ENCODE assay signal across 8 cellular contexts in genomic region chr17:56779898-56780777, GRCh38. TPM values are rescaled to one million over a fixed set of nuclear protein-coding genes. Genes with fewer than 3 reads are reported as not detected.
A peak's percentile ranks its signal among the peaks of the same experiment; 100 is the strongest.
DNase-seq lines count a peak whose midpoint lies in the region; TF ChIP-seq lines count a peak whose summit lies in the region.

No MANE protein-coding gene starts in this region.

- H3K9me3 ChIP-seq in GM23248 (ENCODE audit: low read depth), result no peaks in the 10 kb centered on the region
- no peaks in the 10 kb centered on the region for H3K9me3 ChIP-seq in neuronal stem cell (replicated peaks in 1 of 2; ENCODE audit: control insufficient read depth in 2 of 2, insufficient read depth in 1 of 2, low read depth in 1 of 2, low read length in 2 of 2)
- H3K9me3 ChIP-seq in subcutaneous abdominal adipose tissue (ENCODE audit: control insufficient read depth in 5 of 5, low read length in 5 of 5), result no peaks in the 10 kb centered on the region

- no peaks in the 10 kb centered on the region for H3K9me2 ChIP-seq in GM23248 (ENCODE audit: insufficient read depth)

- intact Hi-C loops in activated T-helper 2 cell treated with anti-CD3 and anti-CD28 coated beads, Interferon-gamma antibody, Interleukin-2, Interleukin-4, amounts not matched to agents 10 μg/mL and 5 μg/mL and 100 μg/mL, durations not matched to agents 14 hours and 24 hours and 36 hours (cut with micrococcal nuclease), result loop anchor here (1.0 to 2.0 kb wide), 4 partner anchors 17 to 188 kb away; no protein-coding TSS in a partner anchor

- H3F3A ChIP-seq in GM23248 (ENCODE audit: insufficient read depth), result peaks cover 10% of the 10 kb centered on the region; the same call in 1 of the 2 replicates

- H3K4me3 Mint-ChIP-seq in activated T-helper 2 cell treated with anti-CD3 and anti-CD28 coated beads, Interferon-gamma antibody, Interleukin-2, Interleukin-4, amounts not matched to agents 10 μg/mL and 5 μg/mL and 100 μg/mL, durations not matched to agents 14 hours and 24 hours and 36 hours (ENCODE audit: low read depth), result peak overlapping the region; percentile 89

- peak overlapping the region; percentile 26; the same call in 1 of the 2 replicates for H3K9ac ChIP-seq in GM23248
- H3K9ac ChIP-seq in KMS-11, result peak overlapping the region; percentile 24; the same call in 1 of the 2 replicates
- H3K9ac ChIP-seq in neuronal stem cell (ENCODE audit: low read depth, low read length, poor library complexity), result no peak overlapping the region
- peak overlapping the region in 1 of 5 donors; percentile 20 for H3K9ac ChIP-seq in subcutaneous abdominal adipose tissue (ENCODE audit: low read length in 5 of 5)

- H4K20me1 ChIP-seq in GM23248 (ENCODE audit: insufficient read depth) (no peaks in the 10 kb centered on the region), KMS-11 (ENCODE audit: insufficient read depth) (no peaks in the 10 kb centered on the region)

- H3K23ac ChIP-seq in neuronal stem cell (ENCODE audit: low read depth, low read length, poor library complexity), result peak overlapping the region; percentile 58

- DNase-seq in ELF-1 (ENCODE audit: low read depth, low spot score) (peak; percentile 92), GM23248 (peak; percentile 83), RPMI7951 (ENCODE audit: low read depth) (peak; percentile 52), fibroblast of the conjunctiva (ENCODE audit: low read depth) (peak; percentile 27), neuronal stem cell (ENCODE audit: low spot score) (peak; percentile 70)
- peak; percentile 88 for DNase-seq in activated T-helper 2 cell treated with anti-CD3 and anti-CD28 coated beads, Interferon-gamma antibody, Interleukin-2, Interleukin-4, amounts not matched to agents 10 μg/mL and 5 μg/mL and 100 μg/mL, durations not matched to agents 14 hours and 24 hours and 36 hours (ENCODE audit: low spot score)

- no peaks in the 10 kb centered on the region for H3K79me2 ChIP-seq in GM23248 (ENCODE audit: insufficient read depth)
- H3K79me2 ChIP-seq in KMS-11 (ENCODE audit: insufficient read depth, low read depth), result no peaks in the 10 kb centered on the region

- H2AFZ ChIP-seq in GM23248 (peak overlapping the region; percentile 55), KMS-11 (ENCODE audit: low read depth) (peak overlapping the region; percentile 92), neuronal stem cell (ENCODE audit: low read length) (peak overlapping the region; percentile 51)

- in situ Hi-C loops in GM23248 (cut with MboI), result no loop called here

- TF ChIP-seq CTCF in KMS-11 (conservative IDR thresholded peaks at IDR 0.05; ENCODE audit: low read depth, low read length), result peak; percentile 95

- peak overlapping the region; percentile 70 for H3K4me3 ChIP-seq in GM23248
- peak overlapping the region; percentile 42 for H3K4me3 ChIP-seq in KMS-11 (IDR thresholded peaks at IDR 0.05; ENCODE audit: insufficient read depth, low read depth, low read length)
- peak overlapping the region in 1 of 2 donors; percentile 3 for H3K4me3 ChIP-seq in neuronal stem cell (ENCODE audit: low read length in 2 of 2)
- peak overlapping the region; percentile 36 to 60 (median 50) for H3K4me3 ChIP-seq in subcutaneous abdominal adipose tissue (ENCODE audit: low read depth in 1 of 5, low read length in 5 of 5)

- H3K36me3 ChIP-seq in GM23248 (ENCODE audit: low read depth) (no peaks in the 10 kb centered on the region), KMS-11 (ENCODE audit: insufficient read depth) (no peaks in the 10 kb centered on the region), neuronal stem cell (replicated peaks in 1 of 2; ENCODE audit: control insufficient read depth in 2 of 2, insufficient read depth in 2 of 2, low read length in 2 of 2) (no peaks in the 10 kb centered on the region), subcutaneous abdominal adipose tissue (ENCODE audit: control insufficient read depth in 5 of 5, insufficient read depth in 5 of 5, low read length in 5 of 5) (no peaks in the 10 kb centered on the region)

- H4K91ac ChIP-seq in neuronal stem cell (ENCODE audit: low read depth, low read length, poor library complexity), result no peak overlapping the region

- H3K18ac ChIP-seq in neuronal stem cell (ENCODE audit: low read length), result peak overlapping the region; percentile 0

- peak overlapping the region; percentile 98 for H3K4me2 ChIP-seq in GM23248 (ENCODE audit: unreplicated experiment)
- peak overlapping the region; percentile 96 for H3K4me2 ChIP-seq in KMS-11
- H3K4me2 ChIP-seq in neuronal stem cell (ENCODE audit: insufficient read depth, low read length, poor library complexity, severe bottlenecking), result peak overlapping the region; percentile 51

- peaks cover 21% of the 10 kb centered on the region for H3K4me1 ChIP-seq in GM23248 (ENCODE audit: insufficient read depth)
- peaks cover 41% of the 10 kb centered on the region for H3K4me1 ChIP-seq in KMS-11 (ENCODE audit: low read depth, poor library complexity, severe bottlenecking)
- peaks cover 2 to 6% of the 10 kb centered on the region in 2 donors for H3K4me1 ChIP-seq in neuronal stem cell (ENCODE audit: control insufficient read depth in 2 of 2, insufficient read depth in 1 of 2, low read depth in 1 of 2, low read length in 2 of 2)
- peaks cover 2 to 12% (median 9%) of the 10 kb centered on the region in 5 donors for H3K4me1 ChIP-seq in subcutaneous abdominal adipose tissue (ENCODE audit: control insufficient read depth in 5 of 5, insufficient read depth in 5 of 5, low read length in 5 of 5)

- H3K27ac Mint-ChIP-seq in activated T-helper 2 cell treated with anti-CD3 and anti-CD28 coated beads, Interferon-gamma antibody, Interleukin-2, Interleukin-4, amounts not matched to agents 10 μg/mL and 5 μg/mL and 100 μg/mL, durations not matched to agents 14 hours and 24 hours and 36 hours, result peak overlapping the region; percentile 92

- H4K8ac ChIP-seq in neuronal stem cell (ENCODE audit: low read depth, low read length), result no peak overlapping the region

- H3K79me1 ChIP-seq in neuronal stem cell (ENCODE audit: low read depth, low read length), result no peaks in the 10 kb centered on the region

- 2 to 4% methylated on average over 41 to 48 of the region's 48 CpGs for WGBS in GM23248 (ENCODE audit: low coverage in 1 of 2, low lambda C conversion rate in 2 of 2, missing lambda C conversion rate in 2 of 2), 2 experiments
- WGBS in neuronal stem cell (ENCODE audit: extremely low coverage in 2 of 2, insufficient read length in 2 of 2, insufficient replicate concordance in 1 of 2), 2 donors, result no CpG with 5 or more reads among the region's 48 CpGs

- peaks cover 27% of the 10 kb centered on the region for H3K4me1 Mint-ChIP-seq in activated T-helper 2 cell treated with anti-CD3 and anti-CD28 coated beads, Interferon-gamma antibody, Interleukin-2, Interleukin-4, amounts not matched to agents 10 μg/mL and 5 μg/mL and 100 μg/mL, durations not matched to agents 14 hours and 24 hours and 36 hours (ENCODE audit: low read depth)

- no peaks in the 10 kb centered on the region for H3K9me3 Mint-ChIP-seq in activated T-helper 2 cell treated with anti-CD3 and anti-CD28 coated beads, Interferon-gamma antibody, Interleukin-2, Interleukin-4, amounts not matched to agents 10 μg/mL and 5 μg/mL and 100 μg/mL, durations not matched to agents 14 hours and 24 hours and 36 hours

- no peak overlapping the region for H2BK12ac ChIP-seq in neuronal stem cell (ENCODE audit: low read length)

- no peaks in the 10 kb centered on the region for H3K27me3 ChIP-seq in GM23248 (replicated peaks; ENCODE audit: insufficient read depth)
- H3K27me3 ChIP-seq in KMS-11 (ENCODE audit: insufficient read depth, low read depth), result no peaks in the 10 kb centered on the region
- peaks cover 0 to 48% (median 13%) of the 10 kb centered on the region in 3 experiments for H3K27me3 ChIP-seq in neuronal stem cell (ENCODE audit: control insufficient read depth in 3 of 3, insufficient read depth in 3 of 3, low read depth in 1 of 3, low read length in 3 of 3)
- peaks cover 0 to 20% (median 15%) of the 10 kb centered on the region in 5 donors for H3K27me3 ChIP-seq in subcutaneous abdominal adipose tissue (ENCODE audit: control insufficient read depth in 5 of 5, insufficient read depth in 4 of 5, low read length in 5 of 5)

- H3K4ac ChIP-seq in neuronal stem cell (ENCODE audit: low read length), result no peak overlapping the region

- no peaks in the 10 kb centered on the region for H3K27me3 Mint-ChIP-seq in activated T-helper 2 cell treated with anti-CD3 and anti-CD28 coated beads, Interferon-gamma antibody, Interleukin-2, Interleukin-4, amounts not matched to agents 10 μg/mL and 5 μg/mL and 100 μg/mL, durations not matched to agents 14 hours and 24 hours and 36 hours (ENCODE audit: low read depth)

- H2BK15ac ChIP-seq in neuronal stem cell (ENCODE audit: low read length), result no peak overlapping the region

- no peak overlapping the region for H2AK5ac ChIP-seq in neuronal stem cell (ENCODE audit: low read depth, low read length)

- no peak overlapping the region for H2BK120ac ChIP-seq in neuronal stem cell (ENCODE audit: low read depth, low read length)

- no peaks in the 10 kb centered on the region for H3K36me3 Mint-ChIP-seq in activated T-helper 2 cell treated with anti-CD3 and anti-CD28 coated beads, Interferon-gamma antibody, Interleukin-2, Interleukin-4, amounts not matched to agents 10 μg/mL and 5 μg/mL and 100 μg/mL, durations not matched to agents 14 hours and 24 hours and 36 hours (ENCODE audit: low read depth)

- no peak overlapping the region for H3K14ac ChIP-seq in neuronal stem cell (ENCODE audit: low read length)

- H3K27ac ChIP-seq in GM23248, result no peak overlapping the region
- H3K27ac ChIP-seq in KMS-11, result peak overlapping the region; percentile 23
- no peak overlapping the region for H3K27ac ChIP-seq in neuronal stem cell (replicated peaks; ENCODE audit: low read length)
- no peak overlapping the region for H3K27ac ChIP-seq in subcutaneous abdominal adipose tissue (ENCODE audit: low read depth, low read length)

- no peak overlapping the region for H2BK5ac ChIP-seq in neuronal stem cell (ENCODE audit: low read length)

RNA-seq across cellular contexts. Expression of gene C17orf67, which starts 53.6 kb away (rescaled TPM):
- 1.3 TPM in 1 of 2 replicates, not detected in the other for total RNA-seq in GM23248 (2014; rRNA removed; shearing (Covaris generic))
- 1.2 TPM in 2 replicates for polyA plus RNA-seq in GM23248 (2016; fragmentation: Nextera tagmentation; extraction: Ambion mirVana)
- total RNA-seq in RPMI7951 (2014; rRNA removed; shearing (Covaris generic)), result 0.10 and 0.12 TPM in 2 replicates
- 3.7 and 4.2 TPM in 2 replicates for total RNA-seq in activated T-helper 2 cell treated with anti-CD3 and anti-CD28 coated beads, Interferon-gamma antibody, Interleukin-2, Interleukin-4, amounts not matched to agents 10 μg/mL and 5 μg/mL and 100 μg/mL, durations not matched to agents 14 hours and 24 hours and 36 hours
- 1.4 TPM for polyA plus RNA-seq in neuronal stem cell (2013, experiment 1 of 2)
- polyA plus RNA-seq in neuronal stem cell (2013, experiment 2 of 2), result 1.4 TPM

RNA-seq across cellular contexts. Expression of gene DGKE, which starts 53.8 kb away (rescaled TPM):
- 1.9 and 4.8 TPM in 2 replicates for total RNA-seq in GM23248 (2014; rRNA removed; shearing (Covaris generic))
- polyA plus RNA-seq in GM23248 (2016; fragmentation: Nextera tagmentation; extraction: Ambion mirVana), result 2.8 and 3.2 TPM in 2 replicates
- 0.29 and 3.1 TPM in 2 replicates for total RNA-seq in RPMI7951 (2014; rRNA removed; shearing (Covaris generic))
- total RNA-seq in activated T-helper 2 cell treated with anti-CD3 and anti-CD28 coated beads, Interferon-gamma antibody, Interleukin-2, Interleukin-4, amounts not matched to agents 10 μg/mL and 5 μg/mL and 100 μg/mL, durations not matched to agents 14 hours and 24 hours and 36 hours, result 26.5 and 28.9 TPM in 2 replicates
- 3.7 TPM for polyA plus RNA-seq in neuronal stem cell (2013, experiment 1 of 2)
- polyA plus RNA-seq in neuronal stem cell (2013, experiment 2 of 2), result 3.2 TPM

Comparison
In these comparisons a context has a peak if more than half of its experiments do, and no peak if none do; other contexts are left out.
1. DNase-seq: peak in every context shown above with its lines; median percentile 92 in ELF-1; 88 in activated T-helper 2 cell treated with anti-CD3 and anti-CD28 coated beads, Interferon-gamma antibody, Interleukin-2, Interleukin-4, amounts not matched to agents 10 μg/mL and 5 μg/mL and 100 μg/mL, durations not matched to agents 14 hours and 24 hours and 36 hours; 83 in GM23248; 70 in neuronal stem cell; 52 in RPMI7951; 27 in fibroblast of the conjunctiva.